In the genomic region with DNA sequence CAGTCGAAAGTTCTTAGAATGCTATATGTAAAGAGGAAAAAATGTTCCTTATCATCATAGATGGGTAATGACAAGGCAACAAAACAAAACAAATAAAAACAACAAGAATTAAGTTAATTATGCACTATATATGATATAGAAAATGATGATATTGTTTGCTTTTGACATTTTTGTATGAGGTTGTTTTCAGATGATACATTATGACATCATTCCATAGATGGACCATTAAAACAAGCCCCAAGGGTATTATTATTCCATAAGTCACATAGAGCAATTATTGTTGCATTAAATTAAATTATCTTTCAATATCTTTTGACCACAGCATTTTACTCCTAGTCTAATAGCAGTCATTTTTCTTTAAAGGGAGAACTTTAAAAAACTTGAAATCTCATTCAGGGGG, we compare ENCODE assay signal across 3 cellular contexts.
TF ChIP-seq lines count a peak whose summit lies in the region.

No MANE protein-coding gene starts in this region.

TF ChIP-seq in HepG2, 621 proteins besides CTCF, POLR2A, EP300 and RAD21:
- TF ChIP-seq ATF7 (IDR thresholded peaks at IDR 0.05) = peak; percentile 89
- no peak for TF ChIP-seq ATF7 (CRISPR knock-in tag; IDR thresholded peaks at IDR 0.05)
- TF ChIP-seq TFDP2 (CRISPR knock-in tag; IDR thresholded peaks at IDR 0.05) = no peak
TF ChIP-seq in HepG2: peak in this region for 1.

TF ChIP-seq in K562, 482 proteins besides CTCF, POLR2A, EP300 and RAD21:
- no peak for TF ChIP-seq TOE1 (IDR thresholded peaks at IDR 0.05; ENCODE audit: borderline replicate concordance)
- TF ChIP-seq TOE1 (CRISPR knock-in tag; IDR thresholded peaks at IDR 0.05; ENCODE audit: borderline replicate concordance, low read depth) = no peak
- TF ChIP-seq ATF7 (IDR thresholded peaks at IDR 0.05) = 0 out of 2 replicates have a peak, but pooled peaks have one; percentile 14
- TF ChIP-seq, protein P1, sequence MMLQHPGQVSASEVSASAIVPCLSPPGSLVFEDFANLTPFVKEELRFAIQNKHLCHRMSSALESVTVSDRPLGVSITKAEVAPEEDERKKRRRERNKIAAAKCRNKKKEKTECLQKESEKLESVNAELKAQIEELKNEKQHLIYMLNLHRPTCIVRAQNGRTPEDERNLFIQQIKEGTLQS (IDR thresholded peaks at IDR 0.05) = 0 out of 2 replicates have a peak, but pooled peaks have one; percentile 34
- TF ChIP-seq, protein P1 (CRISPR knock-in tag; conservative IDR thresholded peaks at IDR 0.05) = no peak
- no peak for TF ChIP-seq NEUROD1 (IDR thresholded peaks at IDR 0.05; ENCODE audit: borderline replicate concordance, low read depth, low read length, partially characterized antibody)
- TF ChIP-seq NR1H2 (CRISPR knock-in tag; IDR thresholded peaks at IDR 0.05) = no peak
- no peak for TF ChIP-seq VEZF1 (CRISPR knock-in tag; IDR thresholded peaks at IDR 0.05)
- TF ChIP-seq, protein P2, sequence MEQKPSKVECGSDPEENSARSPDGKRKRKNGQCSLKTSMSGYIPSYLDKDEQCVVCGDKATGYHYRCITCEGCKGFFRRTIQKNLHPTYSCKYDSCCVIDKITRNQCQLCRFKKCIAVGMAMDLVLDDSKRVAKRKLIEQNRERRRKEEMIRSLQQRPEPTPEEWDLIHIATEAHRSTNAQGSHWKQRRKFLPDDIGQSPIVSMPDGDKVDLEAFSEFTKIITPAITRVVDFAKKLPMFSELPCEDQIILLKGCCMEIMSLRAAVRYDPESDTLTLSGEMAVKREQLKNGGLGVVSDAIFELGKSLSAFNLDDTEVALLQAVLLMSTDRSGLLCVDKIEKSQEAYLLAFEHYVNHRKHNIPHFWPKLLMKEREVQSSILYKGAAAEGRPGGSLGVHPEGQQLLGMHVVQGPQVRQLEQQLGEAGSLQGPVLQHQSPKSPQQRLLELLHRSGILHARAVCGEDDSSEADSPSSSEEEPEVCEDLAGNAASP (IDR thresholded peaks at IDR 0.05) = no peak
- no peak for TF ChIP-seq ZNF347 (CRISPR knock-in tag; IDR thresholded peaks at IDR 0.05; ENCODE audit: low read depth)
- TF ChIP-seq MAFG (tag; conservative IDR thresholded peaks at IDR 0.05) = no peak
- no peak for TF ChIP-seq RUNX1 (IDR thresholded peaks at IDR 0.05; ENCODE audit: low read depth)
- no peak for TF ChIP-seq ZHX1 (conservative IDR thresholded peaks at IDR 0.05; ENCODE audit: low read length)
- no peak for TF ChIP-seq ZNF184 (CRISPR knock-in tag; IDR thresholded peaks at IDR 0.05)
- TF ChIP-seq ATF6 (CRISPR knock-in tag; IDR thresholded peaks at IDR 0.05) = no peak
- no peak for TF ChIP-seq HINFP (tag; conservative IDR thresholded peaks at IDR 0.05; ENCODE audit: low read depth)

TF ChIP-seq in WTC11, 78 proteins besides CTCF, POLR2A, EP300 and RAD21:
- no peak for TF ChIP-seq MLX (CRISPR knock-in tag; IDR thresholded peaks at IDR 0.05)
